11 cellular contexts compared by ENCODE assay signal in genomic region chr10:89129850-89130396, GRCh38.
DNase-seq lines count a peak whose midpoint lies in the region; ATAC-seq, FAIRE-seq and TF ChIP-seq lines count a peak whose summit lies in the region.
"Had no signal": no experiment of that assay in that cellular context is flagged by ENCODE, and none has a peak within 500 bp of the region (broad histone marks: within the 10 kb centered on the region; RNA-seq: fewer than 3 reads in every experiment).

No MANE protein-coding gene starts in this region.

- H3K9ac ChIP-seq in SK-N-MC (ENCODE audit: insufficient read length), result no peak overlapping the region

- no peaks in the 10 kb centered on the region for H3K36me3 ChIP-seq in SK-N-MC (ENCODE audit: insufficient read depth, low read length)

- no peak for ATAC-seq in HG03342 (IDR thresholded peaks at IDR 0.05; ENCODE audit: unreplicated experiment)

- H3K27ac ChIP-seq in SK-N-MC, result peak overlapping the region; percentile 81

- H3K9me3 ChIP-seq in SK-N-MC (ENCODE audit: low read depth, low read length), result no peaks in the 10 kb centered on the region

- H3K4me3 ChIP-seq in SK-N-MC (no peak overlapping the region), skeletal muscle cell (ENCODE audit: low read depth, low read length) (no peak overlapping the region)

- DNase-seq in H54 (ENCODE audit: insufficient read length, low spot score) (no peak), SK-N-MC (ENCODE audit: low read depth, low spot score) (no peak), fibroblast of peridontal ligament (ENCODE audit: extremely low read depth) (peak; percentile 97), skeletal muscle cell (ENCODE audit: low read depth) (peak; percentile 84), DMS53 treated with DMSO at 0.1 percent for 48 hours (lab: John Stamatoyannopoulos, UW; ENCODE audit: unreplicated experiment) (no peak), NCI-H1930 (lab: John Stamatoyannopoulos, UW) (no peak)
- DNase-seq in activated CD8-positive, alpha-beta memory T cell treated with anti-CD3 and anti-CD28 coated beads, Interleukin-2, amount 50 U/mL, for 4 hours, result no peak
- DNase-seq: activated B cell treated with CpG ODN at 0.5 μM for 24 hours; effector CD8-positive, alpha-beta T cell; Kasumi-1 had no signal

- FAIRE-seq in H54 (lab: Jason Lieb, UNC), result peak; percentile 99

- TF ChIP-seq POLR2A in H54 (IDR thresholded peaks at IDR 0.05; ENCODE audit: low read depth, low read length), result no peak

Comparison
In these comparisons a context has a peak if more than half of its experiments do, and no peak if none do; other contexts are left out.
1. DNase-seq: peak in fibroblast of peridontal ligament (single experiment) and skeletal muscle cell (single experiment); none in H54 (single experiment), SK-N-MC (single experiment), activated CD8-positive, alpha-beta memory T cell treated with anti-CD3 and anti-CD28 coated beads, Interleukin-2, amount 50 U/mL, for 4 hours (single experiment), DMS53 treated with DMSO at 0.1 percent for 48 hours (single experiment) and NCI-H1930 (0 of 2).